8 cellular contexts compared by ENCODE assay signal in the genomic region with DNA sequence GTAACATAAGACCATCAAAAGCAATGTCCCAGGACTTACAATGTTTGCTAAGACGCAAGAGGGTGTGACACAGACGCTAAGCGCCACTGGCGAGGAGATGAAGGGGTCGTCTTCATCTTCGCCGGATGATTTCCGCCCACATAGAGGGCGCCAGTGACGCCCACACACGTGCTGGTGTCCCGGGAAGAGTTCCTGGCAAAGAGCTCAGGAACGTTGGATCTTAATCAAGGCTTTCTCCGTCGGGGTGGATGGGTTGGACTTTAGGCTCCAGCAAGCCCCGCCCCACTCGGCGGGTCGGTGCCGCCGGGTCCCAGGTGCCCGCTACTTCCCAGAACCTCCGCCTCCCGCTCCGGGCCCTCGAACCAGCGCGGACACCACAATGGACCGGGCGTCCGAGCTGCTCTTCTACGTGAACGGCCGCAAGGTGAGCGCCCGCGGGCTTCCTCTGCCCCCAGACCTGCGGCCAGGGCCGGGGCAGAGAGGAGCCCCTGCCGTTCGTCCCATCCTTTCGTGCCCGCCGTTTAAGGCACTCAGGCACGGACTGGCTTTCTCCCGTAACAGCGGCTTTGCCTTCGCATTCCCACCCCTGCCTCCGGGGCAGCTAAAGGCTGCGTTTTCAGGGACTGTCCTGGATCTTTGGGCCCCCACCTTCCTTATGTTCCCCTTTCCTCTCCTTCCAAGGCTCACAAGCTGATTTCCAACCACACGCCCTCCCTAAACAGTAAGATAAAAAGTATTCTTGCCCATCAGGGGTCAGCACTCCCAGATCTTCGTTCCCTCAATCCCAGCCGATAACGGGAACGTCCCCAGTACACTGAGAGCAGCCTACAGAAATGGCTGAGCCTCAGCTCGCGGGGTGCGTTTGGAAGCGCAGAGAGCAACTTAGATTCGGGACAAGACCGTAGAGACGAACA. TPM values are rescaled to one million over a fixed set of nuclear protein-coding genes. Genes with fewer than 3 reads are reported as not detected.
DNase-seq lines count a peak whose midpoint lies in the region; ATAC-seq, FAIRE-seq and TF ChIP-seq lines count a peak whose summit lies in the region.

AOX1 (plus strand) TSS at position 285 of the 914 bp plus-strand sequence; CDS start at position 380, 95 bp downstream.

- POLR2A ChIA-PET in SK-N-SH (lab: Yijun Ruan, JAX) = no interaction called here

- H3K27me3 ChIP-seq in SK-N-SH (ENCODE audit: insufficient read depth) (no peaks in the 10 kb centered on the region), colonic mucosa (no peaks in the 10 kb centered on the region), spleen (replicated peaks in 1 of 7) (peaks cover 0 to 13% (median 0%) of the 10 kb centered on the region in 7 donors)

- no peak within 1 kb of the TSS for H3K4me2 ChIP-seq in SK-N-SH

- H3K79me2 ChIP-seq in SK-N-SH (ENCODE audit: insufficient read depth) = no peaks in the 10 kb centered on the region

- intact Hi-C loops in colonic mucosa (cut with DNase I) (no loop called here), left colon (cut with DNase I, micrococcal nuclease) (no loop called here), spleen (cut with DNase I; ENCODE audit: low total_unique reads) (no loop called here)

- WGBS in SK-N-SH (ENCODE audit: low lambda C conversion rate) = 79% methylated on average over 31 of the region's 62 CpGs
- 6 to 19% (median 7%) methylated on average over 41 to 62 of the region's 62 CpGs for WGBS in spleen, 5 donors

- DNase-seq in activated T-cell treated with anti-CD3 and anti-CD28 coated beads for 1 hour (ENCODE audit: low read depth) (peak; percentile 6), activated T-cell treated with anti-CD3 and anti-CD28 coated beads for 4 hours (no peak), SK-N-SH (peak; percentile 49), colonic mucosa (peak; percentile 64), left colon (peak; percentile 45 to 64), spleen (peak; percentile 84), COLO829 (ENCODE audit: low spot score) (no peak), GM19239 (ENCODE audit: insufficient read length, low spot score) (no peak)

- no peaks in the 10 kb centered on the region for H3K9me2 ChIP-seq in SK-N-SH

- TF ChIP-seq POLR2A in spleen (IDR thresholded peaks at IDR 0.05) = no peak

- TF ChIP-seq CTCF in SK-N-SH (IDR thresholded peaks at IDR 0.05) (no peak), colonic mucosa (IDR thresholded peaks at IDR 0.05) (no peak), spleen (IDR thresholded peaks at IDR 0.05 in 8 of 11, conservative IDR thresholded peaks at IDR 0.05 in 3 of 11) (no peak)

- no peak for FAIRE-seq in GM19239 (lab: Jason Lieb, UNC)

- H3K9ac ChIP-seq in SK-N-SH (no peak within 1 kb of the TSS), colonic mucosa (ENCODE audit: low read depth in 2 of 2, low read length in 2 of 2) (peak within 1 kb of the TSS; percentile 37 to 56)

- H3K4me3 ChIP-seq in SK-N-SH (ENCODE audit: low read depth in 2 of 2, low read length in 1 of 2) (peak within 1 kb of the TSS in 1 of 2 experiments; percentile 26; a peak in 2 of 4 replicates), colonic mucosa (peak within 1 kb of the TSS; percentile 34), spleen (peak within 1 kb of the TSS; percentile 34 to 71 (median 48))

- H3K9me3 ChIP-seq in SK-N-SH = no peaks in the 10 kb centered on the region
- no peaks in the 10 kb centered on the region for H3K9me3 ChIP-seq in colonic mucosa
- H3K9me3 ChIP-seq in spleen = no peaks in the 10 kb centered on the region

- ATAC-seq in left colon = peak; percentile 87

- H2AFZ ChIP-seq in SK-N-SH (ENCODE audit: low read depth) = no peak within 1 kb of the TSS

- H3K27ac ChIP-seq in SK-N-SH (ENCODE audit: low read depth in 2 of 2, low read length in 1 of 2) = no peak within 1 kb of the TSS
- no peak within 1 kb of the TSS for H3K27ac ChIP-seq in colonic mucosa
- H3K27ac ChIP-seq in spleen = peak within 1 kb of the TSS in 7 of 8 donors; percentile 21 to 63 (median 51)

- TF ChIP-seq EP300 in SK-N-SH (IDR thresholded peaks at IDR 0.05; ENCODE audit: borderline replicate concordance in 1 of 2, low read depth in 1 of 2, low read length in 1 of 2) = no peak

- H3K36me3 ChIP-seq in SK-N-SH (replicated peaks in 1 of 2; ENCODE audit: control insufficient read depth in 1 of 2, insufficient read depth in 2 of 2, low read length in 1 of 2) = peaks cover 4 to 5% of the 10 kb centered on the region in 2 experiments
- H3K36me3 ChIP-seq in colonic mucosa = no peaks in the 10 kb centered on the region
- H3K36me3 ChIP-seq in spleen = peaks cover 0 to 3% (median 0%) of the 10 kb centered on the region in 6 donors

- CTCF ChIA-PET in SK-N-SH (lab: Yijun Ruan, JAX) = interaction anchor here (0.6 to 2.1 kb wide), 9 partner anchors 10 to 612 kb away, joined by 3 to 6 read pairs (median 3); partner anchors contain the start of gene KCTD18

- no peaks in the 10 kb centered on the region for H3F3A ChIP-seq in SK-N-SH (replicated peaks; ENCODE audit: insufficient read depth)

- H3K4me1 ChIP-seq in SK-N-SH (ENCODE audit: control insufficient read depth in 1 of 2, insufficient read depth in 2 of 2, low read depth in 1 of 2, low read length in 1 of 2) (peaks cover 0 to 5% of the 10 kb centered on the region in 2 experiments; a peak in 1 of 4 replicates), colonic mucosa (no peaks in the 10 kb centered on the region), spleen (peaks cover 0 to 17% (median 14%) of the 10 kb centered on the region in 6 donors)

- H4K20me1 ChIP-seq in SK-N-SH (ENCODE audit: insufficient read depth) = no peaks in the 10 kb centered on the region

- TF ChIP-seq RAD21 in SK-N-SH (IDR thresholded peaks at IDR 0.05; ENCODE audit: low read length) = no peak

TF ChIP-seq in SK-N-SH, 30 proteins besides CTCF, POLR2A, EP300 and RAD21:
- TF ChIP-seq EZH2phosphoT487 (IDR thresholded peaks at IDR 0.05; ENCODE audit: borderline replicate concordance, low read depth) (no peak), MAX (IDR thresholded peaks at IDR 0.05; ENCODE audit: low read depth) (peak; percentile 55; the same call in 1 of the 2 replicates)
TF ChIP-seq in SK-N-SH: peak in this region for 1.

RNA-seq across cellular contexts. Expression of gene AOX1, which starts in this region (rescaled TPM):
- polyA plus RNA-seq in SK-N-SH (2012; rRNA removed) (3.3 and 4.6 TPM in 2 replicates), spleen (1 to 10 TPM; 1.3 to 3.7 (median 1.7) TPM)
- 3.7 and 3.8 TPM in 2 replicates for polyA plus RNA-seq in SK-N-SH (2012; cell fraction: cytosol; rRNA removed)
- 2.2 and 3.9 TPM in 2 replicates for polyA plus RNA-seq in SK-N-SH (2012; cell fraction: nucleus; rRNA removed)
- total RNA-seq in colonic mucosa (1 to 10 TPM; 2.9 to 3.3 TPM), left colon (1 to 10 TPM; 5.7 to 8.7 TPM), spleen (10 to 100 TPM in 2 of 7 donors, 1 to 10 TPM in 5; 3.9 to 14.6 (median 9.8) TPM)

Comparison
In these comparisons a context has a peak if more than half of its experiments do, and no peak if none do; other contexts are left out.
1. DNase-seq: peak in activated T-cell treated with anti-CD3 and anti-CD28 coated beads for 1 hour (single experiment), SK-N-SH (single experiment), colonic mucosa (single experiment), left colon (2 of 2) and spleen (single experiment); none in activated T-cell treated with anti-CD3 and anti-CD28 coated beads for 4 hours (single experiment), COLO829 (single experiment) and GM19239 (single experiment).
2. H3K27ac ChIP-seq: peak in spleen (7 of 8); none in SK-N-SH (0 of 2) and colonic mucosa (single experiment).